16 cellular contexts compared by ENCODE assay signal in the genomic region with DNA sequence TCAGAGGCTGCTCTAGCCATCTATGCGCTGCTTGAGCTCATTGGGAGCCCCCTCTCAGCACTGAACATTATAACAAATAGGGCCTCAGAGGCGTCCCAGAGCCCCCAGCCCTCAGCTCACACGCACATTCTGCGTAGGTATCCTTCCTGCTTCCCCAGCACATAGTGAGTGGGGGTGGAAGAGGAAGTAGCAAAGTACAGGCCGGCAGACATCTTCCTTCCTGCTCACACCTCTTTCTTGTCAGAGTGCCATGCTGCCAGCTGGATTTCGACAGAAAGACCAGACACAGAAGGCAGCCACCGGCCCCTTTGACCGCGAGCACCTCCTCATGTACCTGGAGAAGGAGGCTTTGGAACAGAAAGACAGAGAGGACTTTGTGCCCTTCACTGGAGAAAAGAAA. TPM values are rescaled to one million over a fixed set of nuclear protein-coding genes. Genes with fewer than 3 reads are reported as not detected.
DNase-seq lines count a peak whose midpoint lies in the region; ATAC-seq and TF ChIP-seq lines count a peak whose summit lies in the region.
"Had no signal": no experiment of that assay in that cellular context is flagged by ENCODE, and none has a peak within 500 bp of the region (broad histone marks: within the 10 kb centered on the region; RNA-seq: fewer than 3 reads in every experiment).

No MANE protein-coding gene starts in this region.

- no peaks in the 10 kb centered on the region for H3K9me3 Mint-ChIP-seq in activated naive CD4-positive, alpha-beta T cell treated with anti-CD3 and anti-CD28 coated beads, Interleukin-2, amount 50 U/mL, for 24 hours
- peaks cover 0 to 2% of the 10 kb centered on the region in 2 donors for H3K9me3 Mint-ChIP-seq in stimulated activated naive B cell treated with anti-CD40 and anti-IgM and Interleukin-4, amounts not matched to agents 10 μg/mL and 1 μg/mL and 100 μg/mL, for 72 hours
- H3K9me3 Mint-ChIP-seq in H9, result no peaks in the 10 kb centered on the region

- H3K27ac Mint-ChIP-seq in activated naive CD4-positive, alpha-beta T cell treated with anti-CD3 and anti-CD28 coated beads, Interleukin-2, amount 50 U/mL, for 24 hours, result peak overlapping the region; percentile 79
- peak overlapping the region; percentile 68 for H3K27ac Mint-ChIP-seq in stimulated activated naive B cell treated with anti-CD40 and anti-IgM and Interleukin-4, amounts not matched to agents 10 μg/mL and 1 μg/mL and 100 μg/mL, for 72 hours
- H3K27ac Mint-ChIP-seq in H9, result 0 out of 7 replicates have a peak overlapping the region, but pooled peaks of 1 of the 3 experiments have one; percentile 46

- H3T11ph ChIP-seq in H9 (ENCODE audit: low read length), result no peak overlapping the region

- H3K4me3 Mint-ChIP-seq in activated naive CD4-positive, alpha-beta T cell treated with anti-CD3 and anti-CD28 coated beads, Interleukin-2, amount 50 U/mL, for 24 hours, result peak overlapping the region; percentile 20
- H3K4me3 Mint-ChIP-seq in stimulated activated naive B cell treated with anti-CD40 and anti-IgM and Interleukin-4, amounts not matched to agents 10 μg/mL and 1 μg/mL and 100 μg/mL, for 72 hours, result no peak overlapping the region
- H3K4me3 Mint-ChIP-seq in H9, result no peak overlapping the region

- no peak overlapping the region for H4K5ac ChIP-seq in H9 (ENCODE audit: insufficient read length, low read depth, low read length)

- no peak overlapping the region for H2AK5ac ChIP-seq in H9 (ENCODE audit: insufficient read length, low read length)

- H4K20me1 ChIP-seq in OCI-LY1 (ENCODE audit: insufficient read depth, low read length) (no peaks in the 10 kb centered on the region), H9 (ENCODE audit: control insufficient read depth, insufficient read depth, insufficient read length) (no peaks in the 10 kb centered on the region)

- H3K23ac ChIP-seq in H9 (ENCODE audit: insufficient read length, low read depth, low read length), result no peak overlapping the region

- H3F3A ChIP-seq in OCI-LY1 (ENCODE audit: insufficient read depth, low read length), result no peaks in the 10 kb centered on the region

- peaks cover 11% of the 10 kb centered on the region for H3K36me3 Mint-ChIP-seq in activated naive CD4-positive, alpha-beta T cell treated with anti-CD3 and anti-CD28 coated beads, Interleukin-2, amount 50 U/mL, for 24 hours
- peaks cover 12 to 25% of the 10 kb centered on the region in 2 donors for H3K36me3 Mint-ChIP-seq in stimulated activated naive B cell treated with anti-CD40 and anti-IgM and Interleukin-4, amounts not matched to agents 10 μg/mL and 1 μg/mL and 100 μg/mL, for 72 hours
- H3K36me3 Mint-ChIP-seq in H9 (ENCODE audit: insufficient read depth in 1 of 3, low read depth in 3 of 3), result no peaks in the 10 kb centered on the region; a peak in 4 of 7 replicates

- H3K36me3 ChIP-seq in OCI-LY1 (ENCODE audit: insufficient read depth, low read length), result no peaks in the 10 kb centered on the region
- H3K36me3 ChIP-seq: uterus had no signal

- no peak overlapping the region for H3K14ac ChIP-seq in H9 (ENCODE audit: insufficient read depth, low read length)

- no peak for DNase-seq in activated naive CD4-positive, alpha-beta T cell (lab: John Stamatoyannopoulos, UW)
- peak; percentile 31 for DNase-seq in cerebellar cortex (ENCODE audit: low spot score)
- DNase-seq in stimulated activated naive B cell treated with anti-CD40 and anti-IgM and Interleukin-4, amounts not matched to agents 10 μg/mL and 1 μg/mL and 100 μg/mL, for 72 hours, result no peak
- no peak for DNase-seq in GM03348 (ENCODE audit: low spot score)
- no peak for DNase-seq in central memory CD4-positive, alpha-beta T cell
- no peak for DNase-seq in H9
- DNase-seq: HCEC 1CT; midbrain; NCI-H1417; NCI-H69; posterior cingulate gyrus; SHP77 treated with DMSO at 0.1 percent for 48 hours; stimulated activated CD4-positive, alpha-beta T cell treated with anti-CD3 and anti-CD28 coated beads, Interleukin-15, amount 100 ng/mL, for 24 hours; uterus had no signal

- no peak overlapping the region for H4K8ac ChIP-seq in H9 (replicated peaks; ENCODE audit: insufficient read length, low read depth, low read length)

- H3K4me2 ChIP-seq in OCI-LY1 (ENCODE audit: low read length), result no peak overlapping the region
- H3K4me2 ChIP-seq in H9 (ENCODE audit: insufficient read depth, insufficient read length, low read length), result no peak overlapping the region

- H3K56ac ChIP-seq in H9 (ENCODE audit: insufficient read length, low read depth, low read length), result no peak overlapping the region

- no peak overlapping the region for H2BK5ac ChIP-seq in H9 (ENCODE audit: insufficient read length, low read length)

- H2BK15ac ChIP-seq in H9 (ENCODE audit: low read depth, low read length), result no peak overlapping the region

- ATAC-seq in stimulated activated naive B cell treated with anti-CD40 and anti-IgM and Interleukin-4, amounts not matched to agents 10 μg/mL and 1 μg/mL and 100 μg/mL, for 72 hours (replicated peaks), result peak; percentile 78 to 79

- H3K27me3 ChIP-seq in OCI-LY1 (ENCODE audit: insufficient read depth, low read length) (no peaks in the 10 kb centered on the region), H9 (ENCODE audit: insufficient read depth, low read length) (no peaks in the 10 kb centered on the region)
- H3K27me3 ChIP-seq: uterus had no signal

- H3K9me3 ChIP-seq in OCI-LY1 (ENCODE audit: low read length) (no peaks in the 10 kb centered on the region), H9 (ENCODE audit: control insufficient read depth, low read depth, low read length) (no peaks in the 10 kb centered on the region)
- H3K9me3 ChIP-seq: uterus had no signal

- peaks cover 16% of the 10 kb centered on the region for H3K4me1 Mint-ChIP-seq in activated naive CD4-positive, alpha-beta T cell treated with anti-CD3 and anti-CD28 coated beads, Interleukin-2, amount 50 U/mL, for 24 hours
- peaks cover 7 to 9% of the 10 kb centered on the region in 2 donors for H3K4me1 Mint-ChIP-seq in stimulated activated naive B cell treated with anti-CD40 and anti-IgM and Interleukin-4, amounts not matched to agents 10 μg/mL and 1 μg/mL and 100 μg/mL, for 72 hours
- H3K4me1 Mint-ChIP-seq in H9, result peaks cover 5 to 25% of the 10 kb centered on the region in 2 experiments

- no peak overlapping the region for H2BK20ac ChIP-seq in H9 (ENCODE audit: low read depth, low read length, poor library complexity, severe bottlenecking)

- H3K4ac ChIP-seq in H9 (ENCODE audit: low read depth, low read length), result no peak overlapping the region

- no peak overlapping the region for H3K18ac ChIP-seq in H9 (ENCODE audit: insufficient read length, low read depth, low read length)

- TF ChIP-seq CTCF in OCI-LY1 (IDR thresholded peaks at IDR 0.05; ENCODE audit: low read length), result no peak
- TF ChIP-seq CTCF in H9 (conservative IDR thresholded peaks at IDR 0.05), result no peak

- no peak overlapping the region for H3K27ac ChIP-seq in OCI-LY1 (ENCODE audit: low read depth, low read length, poor library complexity, severe bottlenecking)
- no peak overlapping the region for H3K27ac ChIP-seq in H9 (ENCODE audit: insufficient read length, low read depth, low read length)
- H3K27ac ChIP-seq: uterus had no signal

- no CpG with 5 or more reads among the region's 9 CpGs for WGBS in H9 (ENCODE audit: extremely low coverage, insufficient read length, low lambda C conversion rate)

- no peaks in the 10 kb centered on the region for H3K23me2 ChIP-seq in H9 (ENCODE audit: insufficient read length, low read depth, low read length, poor library complexity, severe bottlenecking)

- H3K79me1 ChIP-seq in H9 (ENCODE audit: insufficient read depth, low read depth, low read length, poor library complexity, severe bottlenecking), result no peaks in the 10 kb centered on the region

- H2AFZ ChIP-seq in OCI-LY1 (ENCODE audit: low read length), result peak overlapping the region; percentile 83
- no peak overlapping the region for H2AFZ ChIP-seq in H9 (ENCODE audit: low read length)

- H3K4me3 ChIP-seq in OCI-LY1 (ENCODE audit: low read depth, low read length, poor library complexity, severe bottlenecking), result no peak overlapping the region
- H3K4me3 ChIP-seq: uterus had no signal

- H2BK12ac ChIP-seq in H9 (ENCODE audit: insufficient read length, low read depth, low read length), result no peak overlapping the region

- H3K27me3 Mint-ChIP-seq in activated naive CD4-positive, alpha-beta T cell treated with anti-CD3 and anti-CD28 coated beads, Interleukin-2, amount 50 U/mL, for 24 hours, result no peaks in the 10 kb centered on the region
- H3K27me3 Mint-ChIP-seq in stimulated activated naive B cell treated with anti-CD40 and anti-IgM and Interleukin-4, amounts not matched to agents 10 μg/mL and 1 μg/mL and 100 μg/mL, for 72 hours, result no peaks in the 10 kb centered on the region
- H3K27me3 Mint-ChIP-seq in H9 (ENCODE audit: low read depth), result no peaks in the 10 kb centered on the region

- H2BK120ac ChIP-seq in H9 (ENCODE audit: low read depth, low read length, poor library complexity, severe bottlenecking), result no peak overlapping the region

- H3K79me2 ChIP-seq in OCI-LY1 (ENCODE audit: insufficient read depth, low read length), result no peaks in the 10 kb centered on the region
- no peaks in the 10 kb centered on the region for H3K79me2 ChIP-seq in H9 (ENCODE audit: insufficient read depth, low read length)

- no peaks in the 10 kb centered on the region for H3K9me2 ChIP-seq in OCI-LY1 (ENCODE audit: low read depth, low read length)

- H3K9ac ChIP-seq in OCI-LY1 (ENCODE audit: low read length) (no peak overlapping the region), H9 (ENCODE audit: extremely low read depth, insufficient read length, low read length) (no peak overlapping the region)

- H3K4me1 ChIP-seq in OCI-LY1 (ENCODE audit: insufficient read depth, low read length, severe bottlenecking) (peaks cover 8% of the 10 kb centered on the region), H9 (ENCODE audit: insufficient read depth, low read length) (no peaks in the 10 kb centered on the region)
- H3K4me1 ChIP-seq: uterus had no signal

- no peak overlapping the region for H4K91ac ChIP-seq in H9 (ENCODE audit: insufficient read length, low read depth, low read length)

RNA-seq across cellular contexts. Expression of gene TMOD2, which starts 16.6 kb away (rescaled TPM):
- total RNA-seq in H9 (2021), result 1.8 and 3.0 TPM in 2 replicates

RNA-seq across cellular contexts. Expression of gene LYSMD2, which starts 30.6 kb away (rescaled TPM):
- total RNA-seq in H9 (2021), result 3.9 and 4.1 TPM in 2 replicates
